8 cellular contexts compared by ENCODE assay signal in genomic region chr4:80388284-80388607, GRCh38. TPM values are rescaled to one million over a fixed set of nuclear protein-coding genes. Genes with fewer than 3 reads are reported as not detected.
"Had no signal": no experiment of that assay in that cellular context is flagged by ENCODE, and none has a peak within 500 bp of the region (broad histone marks: within the 10 kb centered on the region; RNA-seq: fewer than 3 reads in every experiment).

No MANE protein-coding gene starts in this region.

- H3K9me3 ChIP-seq: HAP-1 had no signal

- H3K27ac ChIP-seq: HL-60 had no signal

- H3K4me2 ChIP-seq: GM23338 had no signal

- H2AFZ ChIP-seq: GM23338 had no signal

- H3K27ac Mint-ChIP-seq: GM23338, HFFc6 had no signal

- H3K4me3 ChIP-seq: GM23338, HAP-1, K562 had no signal

- H3K36me3 ChIP-seq: HAP-1 had no signal

- ATAC-seq: GM23338, HCT116, HepG2, K562 had no signal

- DNase-seq: HFFc6 had no signal

- H3K4me1 Mint-ChIP-seq: GM23338 had no signal

- H3K4me3 Mint-ChIP-seq: GM23338, HFFc6 had no signal

- H3K4me1 ChIP-seq: HAP-1 had no signal

RNA-seq across cellular contexts. Expression of gene CFAP299, which starts 52.7 kb away (rescaled TPM):
- total RNA-seq: GM23338, H1, HepG2 had no signal
- polyA plus RNA-seq: GM23338, H1, HepG2 had no signal
